ENCODE assay signal across 26 cellular contexts in the genomic region with DNA sequence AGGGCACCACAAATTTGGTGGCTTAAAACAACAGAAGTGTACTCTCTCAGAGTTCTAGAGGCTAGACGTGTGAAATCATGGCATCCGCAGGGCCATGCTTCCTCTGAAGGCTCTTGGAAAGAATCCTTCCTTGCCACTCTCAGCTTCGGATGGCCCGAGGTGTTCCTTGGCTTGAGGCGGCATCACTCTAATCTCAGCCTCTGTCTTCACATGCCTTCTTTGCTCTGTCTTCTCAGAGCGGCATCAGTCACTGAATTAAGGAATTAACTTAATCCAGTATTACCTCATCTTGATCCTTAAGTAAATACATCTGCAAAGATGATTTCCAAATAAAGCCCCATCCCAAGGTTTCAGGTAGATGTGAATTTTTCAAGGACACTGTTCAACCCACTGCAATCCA.
"Had no signal": no experiment of that assay in that cellular context is flagged by ENCODE, and none has a peak within 500 bp of the region (broad histone marks: within the 10 kb centered on the region; RNA-seq: fewer than 3 reads in every experiment).

No MANE protein-coding gene starts in this region.

- H3K36me3 Mint-ChIP-seq: WTC11 had no signal

- H3K27me3 ChIP-seq: body of pancreas, heart left ventricle had no signal

- H3K27ac ChIP-seq: body of pancreas, epithelial cell of prostate had no signal

- H3K9me3 ChIP-seq: body of pancreas, heart left ventricle had no signal

- H3K36me3 ChIP-seq: heart left ventricle had no signal

- ATAC-seq: activated T-cell treated with anti-CD3 and anti-CD28 coated beads, Interleukin-2, amount 50 U/mL, for 72 hours; body of pancreas had no signal

- DNase-seq: activated CD4-positive, alpha-beta memory T cell treated with anti-CD3 and anti-CD28 coated beads, Interleukin-2, amount 10 ng/mL, durations not matched to agents 7 days and 5 days; activated CD4-positive, alpha-beta T cell treated with anti-CD3 and anti-CD28 coated beads for 1 hour; activated CD4-positive, alpha-beta T cell treated with anti-CD3 and anti-CD28 coated beads for 4 hours; activated CD4-positive, alpha-beta T cell treated with anti-CD3 and anti-CD28 coated beads, Interleukin-2, amount 10 ng/mL, durations not matched to agents 7 days and 5 days; activated CD4-positive, alpha-beta T cell treated with anti-CD3 and anti-CD28 coated beads, Interleukin-2, amount 50 U/mL, for 4 hours; activated CD8-positive, alpha-beta memory T cell treated with anti-CD3 and anti-CD28 coated beads, Interleukin-2, amount 50 U/mL, for 48 hours; activated gamma-delta T cell; activated naive CD4-positive, alpha-beta T cell treated with anti-CD3 and anti-CD28 coated beads, Interleukin-2, amount 50 U/mL, for 16 hours; activated naive CD4-positive, alpha-beta T cell treated with Interleukin-2 at 50 U/mL for 16 hours; activated T-cell treated with anti-CD3 and anti-CD28 coated beads for 4 hours; activated T-cell treated with anti-CD3 and anti-CD28 coated beads, Interleukin-2, amount 50 U/mL, for 24 hours; activated T-cell treated with anti-CD3 and anti-CD28 coated beads, Interleukin-2, amount 50 U/mL, for 72 hours; amniotic stem cell; anterior cingulate cortex; body of pancreas; caudate nucleus; cortex of kidney; dermis blood vessel endothelial cell; effector CD8-positive, alpha-beta T cell; foreskin fibroblast; glutamatergic neuron; heart left ventricle; T-helper 2 cell had no signal

- H3K9me3 Mint-ChIP-seq: activated CD4-positive, alpha-beta memory T cell treated with anti-CD3 and anti-CD28 coated beads, Interleukin-2, amount 10 ng/mL, durations not matched to agents 7 days and 5 days; activated CD4-positive, alpha-beta T cell treated with anti-CD3 and anti-CD28 coated beads, Interleukin-2, amount 10 ng/mL, durations not matched to agents 7 days and 5 days; activated T-cell treated with anti-CD3 and anti-CD28 coated beads, Interleukin-2, amount 50 U/mL, for 24 hours had no signal

- H3K4me1 ChIP-seq: body of pancreas had no signal

- H3K4me3 Mint-ChIP-seq: activated CD4-positive, alpha-beta memory T cell treated with anti-CD3 and anti-CD28 coated beads, Interleukin-2, amount 10 ng/mL, durations not matched to agents 7 days and 5 days; activated CD4-positive, alpha-beta T cell treated with anti-CD3 and anti-CD28 coated beads, Interleukin-2, amount 10 ng/mL, durations not matched to agents 7 days and 5 days; activated naive CD8-positive, alpha-beta T cell; activated T-cell treated with anti-CD3 and anti-CD28 coated beads, Interleukin-2, amount 50 U/mL, for 24 hours; activated T-cell treated with anti-CD3 and anti-CD28 coated beads, Interleukin-2, amount 50 U/mL, for 72 hours; WTC11 had no signal

- H3K27ac Mint-ChIP-seq: activated CD4-positive, alpha-beta memory T cell treated with anti-CD3 and anti-CD28 coated beads, Interleukin-2, amount 10 ng/mL, durations not matched to agents 7 days and 5 days; activated CD4-positive, alpha-beta T cell treated with anti-CD3 and anti-CD28 coated beads, Interleukin-2, amount 10 ng/mL, durations not matched to agents 7 days and 5 days; activated naive CD8-positive, alpha-beta T cell; activated T-cell treated with anti-CD3 and anti-CD28 coated beads, Interleukin-2, amount 50 U/mL, for 24 hours; activated T-cell treated with anti-CD3 and anti-CD28 coated beads, Interleukin-2, amount 50 U/mL, for 72 hours had no signal

- H3K27me3 Mint-ChIP-seq: activated CD4-positive, alpha-beta memory T cell treated with anti-CD3 and anti-CD28 coated beads, Interleukin-2, amount 10 ng/mL, durations not matched to agents 7 days and 5 days; activated CD4-positive, alpha-beta T cell treated with anti-CD3 and anti-CD28 coated beads, Interleukin-2, amount 10 ng/mL, durations not matched to agents 7 days and 5 days; activated naive CD8-positive, alpha-beta T cell; activated T-cell treated with anti-CD3 and anti-CD28 coated beads, Interleukin-2, amount 50 U/mL, for 24 hours had no signal

- H3K4me1 Mint-ChIP-seq: activated CD4-positive, alpha-beta memory T cell treated with anti-CD3 and anti-CD28 coated beads, Interleukin-2, amount 10 ng/mL, durations not matched to agents 7 days and 5 days; activated CD4-positive, alpha-beta T cell treated with anti-CD3 and anti-CD28 coated beads, Interleukin-2, amount 10 ng/mL, durations not matched to agents 7 days and 5 days had no signal

- H3K4me3 ChIP-seq: body of pancreas, heart left ventricle had no signal
